In the genomic region with DNA sequence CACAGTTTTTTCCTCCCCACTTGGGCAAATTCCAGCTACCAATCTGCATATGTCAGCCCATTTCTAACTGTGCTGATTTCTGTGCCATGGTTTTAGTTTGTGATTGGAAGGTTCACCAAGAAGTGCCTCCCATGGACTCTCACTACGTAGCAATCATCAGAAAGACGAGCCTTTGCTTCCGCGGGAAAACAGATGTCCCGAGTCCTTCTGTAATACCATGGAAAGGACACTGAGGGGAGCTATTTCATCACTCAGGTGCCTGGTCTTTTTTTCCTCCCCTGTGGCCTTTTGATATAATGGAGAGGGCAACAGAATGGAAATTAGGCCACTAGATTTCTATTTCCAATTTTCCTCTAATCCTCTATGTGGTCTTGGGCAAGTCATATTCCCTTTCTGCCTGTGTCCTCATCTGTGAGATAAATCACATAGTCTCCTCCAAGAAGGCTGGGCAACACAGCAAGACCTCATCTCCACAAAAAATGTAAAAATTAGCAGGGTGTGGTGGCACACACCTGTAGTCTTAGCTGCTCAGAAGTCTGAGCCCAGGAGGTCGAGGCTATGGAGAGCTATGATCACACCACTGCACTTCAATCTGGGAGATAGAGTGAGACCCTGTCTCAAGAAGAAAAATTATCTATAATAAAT, we compare ENCODE assay signal across 8 cellular contexts. TPM values are rescaled to one million over a fixed set of nuclear protein-coding genes. Genes with fewer than 3 reads are reported as not detected.
DNase-seq lines count a peak whose midpoint lies in the region; ATAC-seq and TF ChIP-seq lines count a peak whose summit lies in the region.

No MANE protein-coding gene starts in this region.

- no peak overlapping the region for H3K27ac ChIP-seq in body of pancreas
- no peak overlapping the region for H3K27ac ChIP-seq in thoracic aorta

- H3K9me3 ChIP-seq in body of pancreas (no peaks in the 10 kb centered on the region), thoracic aorta (no peaks in the 10 kb centered on the region)

- H3K4me3 ChIP-seq in body of pancreas (no peak overlapping the region), thoracic aorta (no peak overlapping the region)

- WGBS in body of pancreas, 2 donors: 5 to 7% methylated on average over 6 of the region's 6 CpGs

- no peaks in the 10 kb centered on the region for H3K4me1 ChIP-seq in body of pancreas
- no peaks in the 10 kb centered on the region for H3K4me1 ChIP-seq in thoracic aorta (ENCODE audit: control insufficient read depth in 1 of 2, low read depth in 2 of 2)

- ATAC-seq in body of pancreas (peak; percentile 84), thoracic aorta (ENCODE audit: insufficient number of reproducible peaks, low FRiP score, low read depth) (no peak), GM21447 (IDR thresholded peaks at IDR 0.05; ENCODE audit: unreplicated experiment) (no peak), GM18519 (IDR thresholded peaks at IDR 0.05; ENCODE audit: low FRiP score, unreplicated experiment) (no peak)

- intact Hi-C loops in body of pancreas (cut with DNase I): no loop called here

- DNase-seq in DMS153 (lab: John Stamatoyannopoulos, UW): peak; percentile 84
- DNase-seq in HuH-7.5 (ENCODE audit: low spot score): peak; percentile 49
- peak; percentile 56 for DNase-seq in NCI-H748 treated with DMSO at 0.1 percent for 48 hours (lab: John Stamatoyannopoulos, UW)
- DNase-seq in body of pancreas: peak; percentile 16 to 60 (median 32)
- DNase-seq in iris pigment epithelial cell (ENCODE audit: low read depth): peak; percentile 67
- no peak for DNase-seq in thoracic aorta (ENCODE audit: low spot score)

- no peaks in the 10 kb centered on the region for H3K36me3 ChIP-seq in body of pancreas (replicated peaks in 1 of 2; ENCODE audit: insufficient read depth in 1 of 2, low read depth in 2 of 2)
- no peaks in the 10 kb centered on the region for H3K36me3 ChIP-seq in thoracic aorta

- TF ChIP-seq POLR2A in body of pancreas (IDR thresholded peaks at IDR 0.05): no peak

- TF ChIP-seq CTCF in body of pancreas (IDR thresholded peaks at IDR 0.05) (peak; percentile 51 to 86 (median 72)), thoracic aorta (IDR thresholded peaks at IDR 0.05) (peak; percentile 34)

- H3K27me3 ChIP-seq in body of pancreas (no peaks in the 10 kb centered on the region), thoracic aorta (replicated peaks; ENCODE audit: insufficient read depth) (no peaks in the 10 kb centered on the region)

RNA-seq across cellular contexts. Expression of gene LEMD1, which starts 24.8 kb away (rescaled TPM):
- not detected for total RNA-seq in body of pancreas
- not detected for total RNA-seq in thoracic aorta

RNA-seq across cellular contexts. Expression of gene KLHDC8A, which starts 40.4 kb away (rescaled TPM):
- 1 to 10 TPM in 1 of 2 donors, under 1 TPM in 1; 0.78 to 8.6 TPM for total RNA-seq in body of pancreas
- not detected for total RNA-seq in thoracic aorta

RNA-seq across cellular contexts. Expression of gene BLACAT1, which starts 58.8 kb away (rescaled TPM):
- total RNA-seq in body of pancreas (1 to 10 TPM in 1 of 2 donors, not detected in 1; 1.0 TPM), thoracic aorta (not detected)
